In the genomic region with DNA sequence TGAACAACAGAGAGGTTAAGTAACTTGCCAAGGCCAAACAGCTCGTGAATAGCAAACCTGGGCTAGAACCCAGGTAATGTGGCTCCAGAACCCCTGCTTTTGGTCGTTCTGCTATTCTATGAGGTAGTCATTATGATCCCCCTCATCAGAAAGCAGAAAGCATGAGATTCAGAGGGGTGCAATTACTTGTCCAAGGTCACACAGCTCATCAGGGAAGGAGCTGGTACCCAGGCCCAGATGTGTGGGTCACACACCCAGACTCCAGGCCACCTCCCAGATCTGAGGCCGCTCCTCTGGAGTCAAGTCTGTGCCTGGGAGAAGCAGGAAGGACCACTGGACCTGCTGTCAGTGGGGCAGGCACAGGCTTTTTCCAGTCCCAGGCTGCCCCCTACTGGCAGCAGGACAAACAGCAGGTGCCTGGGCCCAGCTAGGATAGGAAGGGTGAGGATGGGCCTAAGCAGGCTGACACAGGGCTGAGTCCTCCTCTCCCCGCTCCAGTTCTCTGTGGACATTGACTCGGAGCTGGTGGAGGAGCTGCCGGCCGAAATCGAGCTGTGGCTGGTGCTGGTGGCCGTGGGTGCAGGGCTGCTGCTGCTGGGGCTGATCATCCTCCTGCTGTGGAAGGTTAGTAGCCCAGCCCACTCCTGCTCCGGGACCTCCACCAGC, we compare ENCODE assay signal across 1 cellular context.
TF ChIP-seq lines count a peak whose summit lies in the region.

No MANE protein-coding gene starts in this region.

TF ChIP-seq in IMR-90, 13 proteins besides CTCF, POLR2A, EP300 and RAD21:
- TF ChIP-seq MXI1 (IDR thresholded peaks at IDR 0.05; ENCODE audit: borderline replicate concordance, low read depth, low read length) (0 out of 2 replicates have a peak, but pooled peaks have one; percentile 23), SMC3 (IDR thresholded peaks at IDR 0.05; ENCODE audit: low read depth, low read length) (peak; percentile 91), NFE2L2 (IDR thresholded peaks at IDR 0.05; ENCODE audit: low read depth, low read length) (no peak), BHLHE40 (IDR thresholded peaks at IDR 0.05; ENCODE audit: low read depth, low read length) (no peak), CEBPB (IDR thresholded peaks at IDR 0.05; ENCODE audit: low read depth, low read length) (no peak), CHD1 (IDR thresholded peaks at IDR 0.05; ENCODE audit: low read depth, low read length) (no peak), MAFK (IDR thresholded peaks at IDR 0.05; ENCODE audit: low read depth, low read length) (no peak), MAZ (IDR thresholded peaks at IDR 0.05; ENCODE audit: borderline replicate concordance, low read depth, low read length) (peak; percentile 30; the same call in 1 of the 2 replicates), RCOR1 (IDR thresholded peaks at IDR 0.05; ENCODE audit: insufficient replicate concordance, low read length) (no peak), FOS (IDR thresholded peaks at IDR 0.05; ENCODE audit: low read depth, low read length) (no peak), RFX5 (IDR thresholded peaks at IDR 0.05; ENCODE audit: low read depth, low read length) (no peak)
- TF ChIP-seq, protein P1, sequence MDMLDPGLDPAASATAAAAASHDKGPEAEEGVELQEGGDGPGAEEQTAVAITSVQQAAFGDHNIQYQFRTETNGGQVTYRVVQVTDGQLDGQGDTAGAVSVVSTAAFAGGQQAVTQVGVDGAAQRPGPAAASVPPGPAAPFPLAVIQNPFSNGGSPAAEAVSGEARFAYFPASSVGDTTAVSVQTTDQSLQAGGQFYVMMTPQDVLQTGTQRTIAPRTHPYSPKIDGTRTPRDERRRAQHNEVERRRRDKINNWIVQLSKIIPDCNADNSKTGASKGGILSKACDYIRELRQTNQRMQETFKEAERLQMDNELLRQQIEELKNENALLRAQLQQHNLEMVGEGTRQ (IDR thresholded peaks at IDR 0.05; ENCODE audit: low read depth, low read length) = no peak
- TF ChIP-seq, protein P2, sequence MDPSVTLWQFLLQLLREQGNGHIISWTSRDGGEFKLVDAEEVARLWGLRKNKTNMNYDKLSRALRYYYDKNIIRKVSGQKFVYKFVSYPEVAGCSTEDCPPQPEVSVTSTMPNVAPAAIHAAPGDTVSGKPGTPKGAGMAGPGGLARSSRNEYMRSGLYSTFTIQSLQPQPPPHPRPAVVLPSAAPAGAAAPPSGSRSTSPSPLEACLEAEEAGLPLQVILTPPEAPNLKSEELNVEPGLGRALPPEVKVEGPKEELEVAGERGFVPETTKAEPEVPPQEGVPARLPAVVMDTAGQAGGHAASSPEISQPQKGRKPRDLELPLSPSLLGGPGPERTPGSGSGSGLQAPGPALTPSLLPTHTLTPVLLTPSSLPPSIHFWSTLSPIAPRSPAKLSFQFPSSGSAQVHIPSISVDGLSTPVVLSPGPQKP (IDR thresholded peaks at IDR 0.05; ENCODE audit: borderline replicate concordance, low read depth, low read length) = no peak
